In genomic region chr21:33541756-33542639, GRCh38 we compare ENCODE assay signal across 8 cellular contexts. TPM values are rescaled to one million over a fixed set of nuclear protein-coding genes. Genes with fewer than 3 reads are reported as not detected.
A peak's percentile ranks its signal among the peaks of the same experiment; 100 is the strongest.
DNase-seq lines count a peak whose midpoint lies in the region; ATAC-seq and TF ChIP-seq lines count a peak whose summit lies in the region.

TSS of gene GART (minus strand) at chr21:33542117. CDS start at chr21:33539315, 2,802 bp downstream.

- H3K4me3 Mint-ChIP-seq in T-helper 17 cell: peak within 1 kb of the TSS; percentile 100

- H3K27me3 Mint-ChIP-seq in T-helper 17 cell: no peaks in the 10 kb centered on the region

- H3K27ac Mint-ChIP-seq in T-helper 17 cell: peak within 1 kb of the TSS; percentile 100

- H3K4me3 ChIP-seq in right atrium auricular region (peak within 1 kb of the TSS; percentile 78 to 90), rectal smooth muscle tissue (ENCODE audit: low read length) (peak within 1 kb of the TSS; percentile 98), vagina (peak within 1 kb of the TSS; percentile 73 to 74)

- TF ChIP-seq CTCF in GM13977 (IDR thresholded peaks at IDR 0.05; ENCODE audit: extremely low read depth, insufficient read depth, missing control alignments) (no peak), right atrium auricular region (IDR thresholded peaks at IDR 0.05) (no peak), vagina (IDR thresholded peaks at IDR 0.05) (no peak)

- ATAC-seq in HG02798 (IDR thresholded peaks at IDR 0.05; ENCODE audit: poor library complexity, unreplicated experiment): peak; percentile 64
- peak; percentile 63 for ATAC-seq in T-helper 17 cell

- in situ Hi-C loops in GM13977 (cut with MboI; ENCODE audit: low pct_unique_long_range_greater_than_20kb, low sequenced_read_pairs, unreplicated experiment): no loop called here

- peaks cover 12% of the 10 kb centered on the region for H3K36me3 Mint-ChIP-seq in T-helper 17 cell (ENCODE audit: low read depth)

- H3K4me1 ChIP-seq in right atrium auricular region (peaks cover 0 to 35% of the 10 kb centered on the region in 2 donors), rectal smooth muscle tissue (ENCODE audit: control insufficient read depth, insufficient read depth, low read length) (peaks cover 10% of the 10 kb centered on the region), vagina (peaks cover 32% of the 10 kb centered on the region)

- H3K4me1 Mint-ChIP-seq in T-helper 17 cell: peaks cover 40% of the 10 kb centered on the region

- H3K27ac ChIP-seq in right atrium auricular region: peak within 1 kb of the TSS; percentile 92 to 99
- H3K27ac ChIP-seq in rectal smooth muscle tissue (ENCODE audit: low read depth, low read length): peak within 1 kb of the TSS; percentile 99
- peak within 1 kb of the TSS; percentile 97 for H3K27ac ChIP-seq in vagina

- peaks cover 26% of the 10 kb centered on the region for H3K36me3 ChIP-seq in right atrium auricular region
- peaks cover 9% of the 10 kb centered on the region for H3K36me3 ChIP-seq in rectal smooth muscle tissue (ENCODE audit: control insufficient read depth, insufficient read depth, low read length)
- peaks cover 0 to 18% of the 10 kb centered on the region in 2 donors for H3K36me3 ChIP-seq in vagina

- peak; percentile 82 for DNase-seq in GM13977 (ENCODE audit: low spot score)
- peak; percentile 15 for DNase-seq in NCI-H1417 treated with DMSO at 0.1 percent for 48 hours (lab: John Stamatoyannopoulos, UW)
- peak; percentile 69 to 79 (median 79) for DNase-seq in T-helper 17 cell
- peak; percentile 15 to 84 (median 71) for DNase-seq in amygdala (lab: John Stamatoyannopoulos, UW)
- peak; percentile 79 for DNase-seq in right atrium auricular region (ENCODE audit: low spot score)
- DNase-seq in vagina (ENCODE audit: extremely low spot score in 2 of 2): peak in 1 of 2 donors; percentile 89

- peak in 1 of 2 donors; percentile 84 for TF ChIP-seq POLR2A in vagina (IDR thresholded peaks at IDR 0.05)

- no peaks in the 10 kb centered on the region for H3K27me3 ChIP-seq in right atrium auricular region
- no peaks in the 10 kb centered on the region for H3K27me3 ChIP-seq in rectal smooth muscle tissue (ENCODE audit: control insufficient read depth, insufficient read depth, low read length)
- no peaks in the 10 kb centered on the region for H3K27me3 ChIP-seq in vagina

- H3K9me3 ChIP-seq in T-helper 17 cell (ENCODE audit: control insufficient read depth, low read length, poor library complexity, severe bottlenecking) (no peaks in the 10 kb centered on the region), right atrium auricular region (no peaks in the 10 kb centered on the region), vagina (no peaks in the 10 kb centered on the region)

- intact Hi-C loops in vagina (cut with DNase I): no loop called here

- H3K9ac ChIP-seq in rectal smooth muscle tissue (ENCODE audit: low read length): peak within 1 kb of the TSS; percentile 100

RNA-seq across cellular contexts. Expression of gene GART, which starts in this region (rescaled TPM):
- total RNA-seq in T-helper 17 cell: 10 to 100 TPM; 40.0 to 44.8 TPM
- 10 to 100 TPM; 29.7 to 32.5 TPM for total RNA-seq in right atrium auricular region
- 47.6 TPM for total RNA-seq in vagina
